In genomic region chr11:64923944-64924909, GRCh38 we compare ENCODE assay signal across 1 cellular context.
TF ChIP-seq lines count a peak whose summit lies in the region.

Gene PPP2R5B (plus strand): TSS chr11:64924689. CDS start chr11:64925735, 1,046 bp downstream.

TF ChIP-seq in K562, 482 proteins besides CTCF, POLR2A, EP300 and RAD21 (continued from another document and continues in another):
- TF ChIP-seq ZHX1 (conservative IDR thresholded peaks at IDR 0.05; ENCODE audit: low read length): no peak
- TF ChIP-seq EHMT2 (IDR thresholded peaks at IDR 0.05): no peak
- no peak for TF ChIP-seq TCF15 (CRISPR knock-in tag; IDR thresholded peaks at IDR 0.05)
- TF ChIP-seq MTF1 (CRISPR knock-in tag; IDR thresholded peaks at IDR 0.05; ENCODE audit: borderline replicate concordance): no peak
- no peak for TF ChIP-seq ARID2 (IDR thresholded peaks at IDR 0.05)
- no peak for TF ChIP-seq WHSC1 (IDR thresholded peaks at IDR 0.05; ENCODE audit: low read length)
- TF ChIP-seq TBP (optimal IDR thresholded peaks at IDR 0.05; ENCODE audit: low read depth, low read length): peak; percentile 15
- TF ChIP-seq HLTF (IDR thresholded peaks at IDR 0.05): peak; percentile 71; the same call in 1 of the 2 replicates
- TF ChIP-seq PHB (CRISPR knock-in tag; IDR thresholded peaks at IDR 0.05): no peak
- peak; percentile 57; the same call in 1 of the 2 replicates for TF ChIP-seq ZNF197 (CRISPR knock-in tag; IDR thresholded peaks at IDR 0.05; ENCODE audit: low read depth)
- TF ChIP-seq ETV1 (tag; conservative IDR thresholded peaks at IDR 0.05; ENCODE audit: low read depth): peak; percentile 78
- TF ChIP-seq ZEB2 (IDR thresholded peaks at IDR 0.05): 0 out of 2 replicates have a peak, but pooled peaks have one; percentile 14
- TF ChIP-seq ARNT (IDR thresholded peaks at IDR 0.05): peak; percentile 59 to 69; a peak in 2 of 4 replicates
- TF ChIP-seq ZNF274 (IDR thresholded peaks at IDR 0.05; ENCODE audit: borderline replicate concordance, low read depth, low read length): no peak
- peak; percentile 88 for TF ChIP-seq CCNT2 (IDR thresholded peaks at IDR 0.05; ENCODE audit: borderline replicate concordance, extremely low read depth, insufficient read length, low read depth, low read length)
- no peak for TF ChIP-seq ZNF717 (CRISPR knock-in tag; IDR thresholded peaks at IDR 0.05)
- TF ChIP-seq MAFF (IDR thresholded peaks at IDR 0.05; ENCODE audit: low read length): peak; percentile 51; the same call in 1 of the 2 replicates
- TF ChIP-seq CBFA2T2 (conservative IDR thresholded peaks at IDR 0.05): no peak
- peak; percentile 34; the same call in 1 of the 2 replicates for TF ChIP-seq ARID1B (IDR thresholded peaks at IDR 0.05)
- TF ChIP-seq JUND (IDR thresholded peaks at IDR 0.05; ENCODE audit: borderline replicate concordance, low read depth, low read length): peak; percentile 100
- peak; percentile 100 for TF ChIP-seq JUND (tag; IDR thresholded peaks at IDR 0.05; ENCODE audit: borderline replicate concordance, low read depth, low read length)
- no peak for TF ChIP-seq POLR3A (IDR thresholded peaks at IDR 0.05; ENCODE audit: borderline replicate concordance, extremely low read depth, insufficient read depth, insufficient read length)
- TF ChIP-seq BCLAF1 (IDR thresholded peaks at IDR 0.05; ENCODE audit: borderline replicate concordance in 1 of 2, control insufficient read depth in 1 of 2, low read depth in 2 of 2, low read length in 1 of 2): no peak
- TF ChIP-seq STAG1 (CRISPR knock-in tag; IDR thresholded peaks at IDR 0.05; ENCODE audit: borderline replicate concordance): no peak
- TF ChIP-seq TCF3 (CRISPR knock-in tag; IDR thresholded peaks at IDR 0.05): no peak; the same call in none of the 2 replicates
- TF ChIP-seq GABPA (tag; conservative IDR thresholded peaks at IDR 0.05; ENCODE audit: low read depth): peak; percentile 84
- no peak for TF ChIP-seq ZNF232 (CRISPR knock-in tag; IDR thresholded peaks at IDR 0.05)
- TF ChIP-seq LCOR (CRISPR knock-in tag; IDR thresholded peaks at IDR 0.05): no peak
- TF ChIP-seq CHD2 (IDR thresholded peaks at IDR 0.05; ENCODE audit: low read depth, low read length): 0 out of 2 replicates have a peak, but pooled peaks have one; percentile 28
- TF ChIP-seq STAT6 (CRISPR knock-in tag; IDR thresholded peaks at IDR 0.05): peak; percentile 93; the same call in 1 of the 2 replicates
- TF ChIP-seq CUX1 (CRISPR knock-in tag; IDR thresholded peaks at IDR 0.05): no peak
- TF ChIP-seq SLC30A9 (CRISPR knock-in tag; IDR thresholded peaks at IDR 0.05): no peak
- TF ChIP-seq CHD1 (IDR thresholded peaks at IDR 0.05; ENCODE audit: low read length): no peak
- TF ChIP-seq TGIF2 (CRISPR knock-in tag; IDR thresholded peaks at IDR 0.05): no peak
- no peak; the same call in 1 of the 2 replicates for TF ChIP-seq ZBED1 (IDR thresholded peaks at IDR 0.05)
- TF ChIP-seq ATF6 (CRISPR knock-in tag; IDR thresholded peaks at IDR 0.05): no peak
- TF ChIP-seq MCM5 (IDR thresholded peaks at IDR 0.05; ENCODE audit: low read depth): no peak
- peak; percentile 47 for TF ChIP-seq MEIS2 (IDR thresholded peaks at IDR 0.05; ENCODE audit: partially characterized antibody)
- TF ChIP-seq ZSCAN32 (CRISPR knock-in tag; IDR thresholded peaks at IDR 0.05): no peak
- TF ChIP-seq NFE2 (IDR thresholded peaks at IDR 0.05; ENCODE audit: low read depth): peak; percentile 79
- TF ChIP-seq GTF2B (IDR thresholded peaks at IDR 0.05; ENCODE audit: extremely low read depth, insufficient read length): no peak
- TF ChIP-seq SIN3B (IDR thresholded peaks at IDR 0.05; ENCODE audit: low read depth): 0 out of 2 replicates have a peak, but pooled peaks have one; percentile 56
- no peak for TF ChIP-seq HEY1 (CRISPR knock-in tag; IDR thresholded peaks at IDR 0.05; ENCODE audit: borderline replicate concordance)
- no peak for TF ChIP-seq ZNF668 (CRISPR knock-in tag; IDR thresholded peaks at IDR 0.05)
- TF ChIP-seq HCFC1 (IDR thresholded peaks at IDR 0.05; ENCODE audit: low read depth, low read length): peak; percentile 94
- TF ChIP-seq CREB3 (tag; conservative IDR thresholded peaks at IDR 0.05; ENCODE audit: low read depth): no peak
- TF ChIP-seq MLLT1 (IDR thresholded peaks at IDR 0.05): peak in 1 of 2 experiments; percentile 71; a peak in 1 of 4 replicates
- TF ChIP-seq NR3C1 (CRISPR knock-in tag; IDR thresholded peaks at IDR 0.05): no peak
